ENCODE assay signal across 13 cellular contexts in the genomic region with DNA sequence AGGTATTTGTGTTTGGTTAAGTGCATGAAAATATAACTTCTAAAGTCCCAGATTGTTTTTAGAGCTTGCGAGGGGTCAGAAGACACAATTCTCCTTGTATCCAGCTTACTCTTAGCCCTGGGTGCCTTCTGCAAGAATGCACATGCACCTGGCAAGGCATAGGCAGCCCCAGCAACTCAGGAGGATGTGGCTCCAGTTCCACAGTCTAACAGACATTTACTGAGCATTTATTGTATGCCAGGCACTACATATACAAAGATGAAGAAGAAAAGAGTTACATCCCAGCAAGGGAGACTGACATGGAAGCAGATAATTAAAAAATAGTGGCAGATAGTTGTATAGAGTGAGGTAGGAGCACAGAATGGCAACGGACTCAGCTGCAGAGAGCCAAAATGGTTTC.
A peak's percentile ranks its signal among the peaks of the same experiment; 100 is the strongest.
DNase-seq lines count a peak whose midpoint lies in the region; ATAC-seq and TF ChIP-seq lines count a peak whose summit lies in the region.
"Had no signal": no experiment of that assay in that cellular context is flagged by ENCODE, and none has a peak within 500 bp of the region (broad histone marks: within the 10 kb centered on the region; RNA-seq: fewer than 3 reads in every experiment).

No MANE protein-coding gene starts in this region.

- H3K27ac ChIP-seq in gastrocnemius medialis (no peak overlapping the region), trophoblast cell (ENCODE audit: low read depth, low read length) (no peak overlapping the region)
- H3K27ac ChIP-seq: ovary had no signal

- ATAC-seq in GM19438 (IDR thresholded peaks at IDR 0.05; ENCODE audit: low read depth, unreplicated experiment) (peak; percentile 43), HG02798 (IDR thresholded peaks at IDR 0.05; ENCODE audit: poor library complexity, unreplicated experiment) (peak; percentile 36), HG03520 (IDR thresholded peaks at IDR 0.05; ENCODE audit: unreplicated experiment) (peak; percentile 20), gastrocnemius medialis (no peak)

- no peak overlapping the region for H3K23ac ChIP-seq in trophoblast cell (ENCODE audit: low read length)

- no peak overlapping the region for H2BK12ac ChIP-seq in trophoblast cell (ENCODE audit: low read length)

- H3K9me3 ChIP-seq in gastrocnemius medialis: no peaks in the 10 kb centered on the region
- peaks cover 1% of the 10 kb centered on the region for H3K9me3 ChIP-seq in trophoblast cell (ENCODE audit: insufficient read depth, low read depth, low read length)
- H3K9me3 ChIP-seq: heart right ventricle, ovary had no signal

- H2AK5ac ChIP-seq in trophoblast cell (ENCODE audit: low read length): no peak overlapping the region

- H3K14ac ChIP-seq in trophoblast cell (ENCODE audit: low read length): no peak overlapping the region

- WGBS in trophoblast cell (ENCODE audit: extremely low coverage, insufficient coverage, insufficient read length): no CpG with 5 or more reads among the region's 2 CpGs

- no peak for DNase-seq in gastrocnemius medialis
- DNase-seq in trophoblast cell: no peak
- no peak for DNase-seq in SIG-M5 treated with dmso at 0.1 percent for 504 hours (lab: John Stamatoyannopoulos, UW; ENCODE audit: unreplicated experiment)
- DNase-seq in erythroblast (lab: John Stamatoyannopoulos, UW): no peak
- DNase-seq: activated T-cell treated with anti-CD3 and anti-CD28 coated beads, Interleukin-2, amount 50 U/mL, for 1 hour; DMS79 treated with DMSO at 0.1 percent for 48 hours; heart right ventricle; ovary; stimulated activated naive B cell treated with anti-CD40 and anti-IgM and Interleukin-4, amounts not matched to agents 10 μg/mL and 1 μg/mL and 100 μg/mL, for 72 hours had no signal

- no peak overlapping the region for H3K4ac ChIP-seq in trophoblast cell (ENCODE audit: low read depth, low read length)

- no peak overlapping the region for H4K91ac ChIP-seq in trophoblast cell (ENCODE audit: low read depth, low read length)

- no peaks in the 10 kb centered on the region for H3K36me3 ChIP-seq in gastrocnemius medialis
- H3K36me3 ChIP-seq in trophoblast cell (ENCODE audit: control insufficient read depth in 1 of 2, insufficient read depth in 2 of 2, low read length in 2 of 2): no peaks in the 10 kb centered on the region
- H3K36me3 ChIP-seq: heart right ventricle, ovary had no signal

- H3K18ac ChIP-seq in trophoblast cell (ENCODE audit: low read length): no peak overlapping the region

- H2BK5ac ChIP-seq in trophoblast cell (ENCODE audit: low read depth, low read length, poor library complexity): no peak overlapping the region

- intact Hi-C loops in gastrocnemius medialis (cut with DNase I; ENCODE audit: low total_unique reads): no loop called here

- no peaks in the 10 kb centered on the region for H3K79me2 ChIP-seq in trophoblast cell (ENCODE audit: control insufficient read depth, insufficient read depth, low read length, poor library complexity)

- no peak overlapping the region for H3K4me2 ChIP-seq in trophoblast cell (ENCODE audit: low read length)

- H2BK120ac ChIP-seq in trophoblast cell (ENCODE audit: insufficient read depth, low read length, poor library complexity): no peak overlapping the region

- H3K27me3 ChIP-seq in gastrocnemius medialis: no peaks in the 10 kb centered on the region
- no peaks in the 10 kb centered on the region for H3K27me3 ChIP-seq in trophoblast cell (ENCODE audit: insufficient read depth, low read length)
- H3K27me3 ChIP-seq: heart right ventricle, ovary had no signal

- no peak overlapping the region for H4K12ac ChIP-seq in trophoblast cell (ENCODE audit: low read depth, low read length)

- H2AFZ ChIP-seq in trophoblast cell (ENCODE audit: insufficient read depth, low read length, poor library complexity): no peak overlapping the region

- no peak overlapping the region for H3K9ac ChIP-seq in trophoblast cell (ENCODE audit: low read length)

- TF ChIP-seq CTCF in gastrocnemius medialis (IDR thresholded peaks at IDR 0.05 in 4 of 5, conservative IDR thresholded peaks at IDR 0.05 in 1 of 5): no peak

- H4K8ac ChIP-seq in trophoblast cell (ENCODE audit: low read depth, low read length): no peak overlapping the region

- no peak for TF ChIP-seq POLR2A in gastrocnemius medialis (IDR thresholded peaks at IDR 0.05)
- TF ChIP-seq POLR2A in erythroblast (IDR thresholded peaks at IDR 0.05; ENCODE audit: low read length): no peak

- H3K4me1 ChIP-seq in gastrocnemius medialis (peaks cover 0 to 12% of the 10 kb centered on the region in 2 donors), trophoblast cell (ENCODE audit: control insufficient read depth in 1 of 2, insufficient read depth in 2 of 2, low read length in 2 of 2) (peaks cover 0 to 7% of the 10 kb centered on the region in 2 experiments)

- peaks cover 3% of the 10 kb centered on the region for H3K79me1 ChIP-seq in trophoblast cell (ENCODE audit: low read length)

- in situ Hi-C loops in gastrocnemius medialis (cut with MboI; ENCODE audit: low sequenced_read_pairs in 4 of 4): no loop called here

- peak overlapping the region; percentile 19; the same call in 1 of the 2 replicates for H3K4me3 ChIP-seq in GM08714 (ENCODE audit: low read length)
- no peak overlapping the region for H3K4me3 ChIP-seq in gastrocnemius medialis
- no peak overlapping the region for H3K4me3 ChIP-seq in trophoblast cell (ENCODE audit: low read depth, low read length)
- H3K4me3 ChIP-seq: heart right ventricle, ovary had no signal

Comparison
In these comparisons a context has a peak if more than half of its experiments do, and no peak if none do; other contexts are left out.
1. ATAC-seq: peak in GM19438 (single experiment), HG02798 (single experiment) and HG03520 (single experiment); none in gastrocnemius medialis (0 of 2).